ENCODE assay signal across 9 cellular contexts in the genomic region with DNA sequence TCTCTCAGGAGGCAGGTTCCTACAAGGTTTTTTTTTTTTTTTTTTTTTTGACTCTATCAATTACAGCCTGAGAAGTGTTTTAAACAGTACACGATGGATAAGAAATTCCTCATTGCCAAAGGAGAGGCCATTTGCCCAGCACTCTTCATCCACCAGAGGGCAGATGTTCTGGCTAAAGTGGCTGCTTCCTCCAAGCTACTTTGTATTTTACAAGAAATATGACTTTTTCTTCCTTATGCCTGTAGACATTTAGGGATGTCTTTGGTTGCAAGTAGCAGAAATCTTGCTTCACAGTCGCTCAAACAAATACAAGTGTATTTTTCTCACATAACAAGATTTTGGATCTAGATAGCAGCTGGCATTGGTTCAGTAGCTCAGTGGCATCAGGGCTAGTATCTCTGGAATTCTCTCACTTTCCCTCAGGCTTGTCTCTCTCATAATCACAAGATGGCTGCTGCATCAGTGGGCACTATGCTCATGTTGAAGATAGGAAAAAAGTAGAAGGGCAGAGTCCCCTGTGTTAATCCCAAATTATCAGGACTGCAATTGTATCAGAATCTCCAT.
DNase-seq lines count a peak whose midpoint lies in the region; ATAC-seq, FAIRE-seq and TF ChIP-seq lines count a peak whose summit lies in the region.
"Had no signal": no experiment of that assay in that cellular context is flagged by ENCODE, and none has a peak within 500 bp of the region (broad histone marks: within the 10 kb centered on the region; RNA-seq: fewer than 3 reads in every experiment).

No MANE protein-coding gene starts in this region.

- WGBS in GM12878 (ENCODE audit: insufficient coverage, insufficient replicate concordance, low lambda C conversion rate, missing lambda C conversion rate) = 21% methylated on average over 2 of the region's 2 CpGs

- in situ Hi-C loops in GM12878 (cut with MboI) = no loop called here

- H3K27me3 ChIP-seq in GM12878 (replicated peaks in 1 of 2; ENCODE audit: control insufficient read depth in 2 of 2, insufficient read depth in 2 of 2, low read length in 1 of 2) = no peaks in the 10 kb centered on the region

- no peak for TF ChIP-seq POLR2A in GM12878 (IDR thresholded peaks at IDR 0.05; ENCODE audit: low read depth, low read length)

- H3K27ac ChIP-seq in GM12878 (ENCODE audit: control insufficient read depth, insufficient read depth) = no peak overlapping the region

- RAD21 ChIA-PET in GM12878 (lab: Charles Lee; ENCODE audit: unreplicated experiment) = interaction anchor here (0.7 to 5.4 kb wide), 12 partner anchors 8 to 1575 kb away, joined by 3 to 90 read pairs (median 4); no protein-coding TSS in a partner anchor

- no peaks in the 10 kb centered on the region for H3K36me3 ChIP-seq in GM12878 (ENCODE audit: control insufficient read depth in 2 of 2, insufficient read depth in 2 of 2, low read length in 1 of 2)

- peak; percentile 72 for ATAC-seq in GM19395 (IDR thresholded peaks at IDR 0.05; ENCODE audit: unreplicated experiment)
- ATAC-seq in GM12878 = peak; percentile 87
- ATAC-seq in GM21515 (IDR thresholded peaks at IDR 0.05; ENCODE audit: unreplicated experiment) = no peak
- no peak for ATAC-seq in activated naive CD4-positive, alpha-beta T cell treated with anti-CD3 and anti-CD28 coated beads, Interleukin-2, amount 50 U/mL, for 72 hours

- intact Hi-C loops in GM12878 (cut with micrococcal nuclease; ENCODE audit: unreplicated experiment) = loop anchor here (1.0 to 5.0 kb wide), 3 partner anchors 33 to 254 kb away; no protein-coding TSS in a partner anchor

- peak; percentile 75 for TF ChIP-seq RAD21 in GM12878 (IDR thresholded peaks at IDR 0.05; ENCODE audit: insufficient read depth, low read depth, low read length)

- no peak overlapping the region for H3K4me3 ChIP-seq in GM12878

- peak; percentile 4 for DNase-seq in DMS114 treated with DMSO at 0.1 percent for 48 hours (lab: John Stamatoyannopoulos, UW; ENCODE audit: unreplicated experiment)
- peak; percentile 44 to 56 for DNase-seq in Kasumi-1 (lab: John Stamatoyannopoulos, UW)
- peak; percentile 16 for DNase-seq in GM12878 (ENCODE audit: low read depth, low spot score)
- DNase-seq in kidney tubule cell (ENCODE audit: low spot score) = peak; percentile 52
- DNase-seq in ecto neural progenitor cell (ENCODE audit: low spot score) = no peak
- no peak for DNase-seq in activated naive CD4-positive, alpha-beta T cell treated with anti-CD3 and anti-CD28 coated beads, Interleukin-2, amount 50 U/mL, for 72 hours (ENCODE audit: low spot score in 2 of 2)
- DNase-seq: activated B cell treated with CpG ODN at 0.5 μM for 24 hours had no signal

- peaks cover 0 to 4% of the 10 kb centered on the region in 2 donors for H3K9me3 Mint-ChIP-seq in activated naive CD4-positive, alpha-beta T cell treated with anti-CD3 and anti-CD28 coated beads, Interleukin-2, amount 50 U/mL, for 72 hours

- no TSS peak for BruUV-seq in GM12878 (replicated peaks; lab: Mats Ljungman, UMichigan)

- no peaks in the 10 kb centered on the region for H3K9me3 ChIP-seq in GM12878 (replicated peaks; ENCODE audit: control insufficient read depth, insufficient read depth, low read length)

- H3K79me2 ChIP-seq in GM12878 (ENCODE audit: control insufficient read depth, insufficient read depth, low read length) = no peaks in the 10 kb centered on the region

- H3K4me2 ChIP-seq in GM12878 (ENCODE audit: control insufficient read depth, insufficient read depth) = no peak overlapping the region

- no peak overlapping the region for H3K9ac ChIP-seq in GM12878 (ENCODE audit: control insufficient read depth, insufficient read depth, low read length)

- SMC1A ChIA-PET in GM12878 (lab: Charles Lee; ENCODE audit: uncharacterized antibody, unreplicated experiment) = interaction anchor here (0.7 to 14.1 kb wide), 21 partner anchors 16 to 518 kb away, joined by 3 to 270 read pairs (median 4); no protein-coding TSS in a partner anchor

- no peak overlapping the region for H3K27ac Mint-ChIP-seq in activated naive CD4-positive, alpha-beta T cell treated with anti-CD3 and anti-CD28 coated beads, Interleukin-2, amount 50 U/mL, for 72 hours
- H3K27ac Mint-ChIP-seq: activated B cell treated with CpG ODN at 0.5 μM for 24 hours had no signal

- H3K36me3 Mint-ChIP-seq in activated naive CD4-positive, alpha-beta T cell treated with anti-CD3 and anti-CD28 coated beads, Interleukin-2, amount 50 U/mL, for 72 hours = no peaks in the 10 kb centered on the region

- no peak for TF ChIP-seq EP300 in GM12878 (IDR thresholded peaks at IDR 0.05; ENCODE audit: borderline replicate concordance in 1 of 2, control insufficient read depth in 1 of 2, low read depth in 2 of 2, low read length in 2 of 2)

- H3K4me1 ChIP-seq in GM12878 (ENCODE audit: control insufficient read depth, insufficient read depth, low read length) = no peaks in the 10 kb centered on the region

- no peaks in the 10 kb centered on the region for H4K20me1 ChIP-seq in GM12878 (ENCODE audit: control insufficient read depth, insufficient read depth)

- FAIRE-seq in GM12878 (lab: Jason Lieb, UNC) = peak; percentile 57

- H2AFZ ChIP-seq in GM12878 (ENCODE audit: control insufficient read depth, low read depth, low read length) = no peak overlapping the region

- CTCF ChIA-PET in GM12878 (lab: Yijun Ruan, JAX) = interaction anchor here (0.6 to 12.8 kb wide), 23 partner anchors 9 to 439 kb away, joined by 3 to 303 read pairs (median 5); no protein-coding TSS in a partner anchor

- TF ChIP-seq CTCF in GM12878 (IDR thresholded peaks at IDR 0.05 in 2 of 3, conservative IDR thresholded peaks at IDR 0.05 in 1 of 3; ENCODE audit: control insufficient read depth in 2 of 3, extremely low read depth in 1 of 3, insufficient read depth in 1 of 3, low read depth in 3 of 3, low read length in 3 of 3) = peak; percentile 73 to 74 (median 74)

- POLR2A ChIA-PET in GM12878 (lab: Charles Lee) = interaction anchor here (1.7 kb wide), 1 partner anchor 29 kb away, joined by 3 read pairs; no protein-coding TSS in a partner anchor

TF ChIP-seq in GM12878, 131 proteins besides CTCF, POLR2A, EP300 and RAD21:
- TF ChIP-seq YY1 (IDR thresholded peaks at IDR 0.05; ENCODE audit: low read depth, low read length) (peak; percentile 73), POU2F2 (IDR thresholded peaks at IDR 0.05; ENCODE audit: borderline replicate concordance, low read depth, low read length) (no peak), FOXM1 (IDR thresholded peaks at IDR 0.05; ENCODE audit: low read depth, low read length) (0 out of 2 replicates have a peak, but pooled peaks have one; percentile 37), SMC3 (IDR thresholded peaks at IDR 0.05; ENCODE audit: borderline replicate concordance, low read length) (peak; percentile 84)
- TF ChIP-seq, protein P1, sequence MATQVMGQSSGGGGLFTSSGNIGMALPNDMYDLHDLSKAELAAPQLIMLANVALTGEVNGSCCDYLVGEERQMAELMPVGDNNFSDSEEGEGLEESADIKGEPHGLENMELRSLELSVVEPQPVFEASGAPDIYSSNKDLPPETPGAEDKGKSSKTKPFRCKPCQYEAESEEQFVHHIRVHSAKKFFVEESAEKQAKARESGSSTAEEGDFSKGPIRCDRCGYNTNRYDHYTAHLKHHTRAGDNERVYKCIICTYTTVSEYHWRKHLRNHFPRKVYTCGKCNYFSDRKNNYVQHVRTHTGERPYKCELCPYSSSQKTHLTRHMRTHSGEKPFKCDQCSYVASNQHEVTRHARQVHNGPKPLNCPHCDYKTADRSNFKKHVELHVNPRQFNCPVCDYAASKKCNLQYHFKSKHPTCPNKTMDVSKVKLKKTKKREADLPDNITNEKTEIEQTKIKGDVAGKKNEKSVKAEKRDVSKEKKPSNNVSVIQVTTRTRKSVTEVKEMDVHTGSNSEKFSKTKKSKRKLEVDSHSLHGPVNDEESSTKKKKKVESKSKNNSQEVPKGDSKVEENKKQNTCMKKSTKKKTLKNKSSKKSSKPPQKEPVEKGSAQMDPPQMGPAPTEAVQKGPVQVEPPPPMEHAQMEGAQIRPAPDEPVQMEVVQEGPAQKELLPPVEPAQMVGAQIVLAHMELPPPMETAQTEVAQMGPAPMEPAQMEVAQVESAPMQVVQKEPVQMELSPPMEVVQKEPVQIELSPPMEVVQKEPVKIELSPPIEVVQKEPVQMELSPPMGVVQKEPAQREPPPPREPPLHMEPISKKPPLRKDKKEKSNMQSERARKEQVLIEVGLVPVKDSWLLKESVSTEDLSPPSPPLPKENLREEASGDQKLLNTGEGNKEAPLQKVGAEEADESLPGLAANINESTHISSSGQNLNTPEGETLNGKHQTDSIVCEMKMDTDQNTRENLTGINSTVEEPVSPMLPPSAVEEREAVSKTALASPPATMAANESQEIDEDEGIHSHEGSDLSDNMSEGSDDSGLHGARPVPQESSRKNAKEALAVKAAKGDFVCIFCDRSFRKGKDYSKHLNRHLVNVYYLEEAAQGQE (IDR thresholded peaks at IDR 0.05; ENCODE audit: low read depth, low read length) = no peak
TF ChIP-seq in GM12878: peak in this region for 3.

Comparison
In these comparisons a context has a peak if more than half of its experiments do, and no peak if none do; other contexts are left out.
1. DNase-seq: peak in DMS114 treated with DMSO at 0.1 percent for 48 hours (single experiment), Kasumi-1 (2 of 2), GM12878 (single experiment) and kidney tubule cell (single experiment); none in ecto neural progenitor cell (single experiment) and activated naive CD4-positive, alpha-beta T cell treated with anti-CD3 and anti-CD28 coated beads, Interleukin-2, amount 50 U/mL, for 72 hours (0 of 2).
2. ATAC-seq: peak in GM19395 (single experiment) and GM12878 (single experiment); none in GM21515 (single experiment) and activated naive CD4-positive, alpha-beta T cell treated with anti-CD3 and anti-CD28 coated beads, Interleukin-2, amount 50 U/mL, for 72 hours (0 of 2).